Comparison of ENCODE assay signal across 8 cellular contexts in genomic region chr14:29222671-29223268, GRCh38.
DNase-seq lines count a peak whose midpoint lies in the region; ATAC-seq and TF ChIP-seq lines count a peak whose summit lies in the region.

No MANE protein-coding gene starts in this region.

- no peak overlapping the region for H3K4me3 Mint-ChIP-seq in Caco-2 (ENCODE audit: unreplicated experiment)

- H3K4me1 Mint-ChIP-seq in Caco-2 (ENCODE audit: low read depth, unreplicated experiment): no peaks in the 10 kb centered on the region

- DNase-seq in Caco-2 (peak; percentile 23 to 27), SHP77 treated with DMSO at 0.1 percent for 48 hours (lab: John Stamatoyannopoulos, UW) (peak; percentile 83), iris pigment epithelial cell (ENCODE audit: low read depth) (peak; percentile 75), cortex of kidney (lab: John Stamatoyannopoulos, UW) (no peak), CD1c-positive myeloid dendritic cell (ENCODE audit: extremely low spot score) (no peak)
- peak; percentile 19 for DNase-seq in Jurkat, Clone E6-1 (ENCODE audit: low read depth, low spot score)

- intact Hi-C loops in Caco-2 (cut with micrococcal nuclease; ENCODE audit: unreplicated experiment): loop anchor here (1.0 kb wide), 2 partner anchors 206 to 468 kb away; no protein-coding TSS in a partner anchor

- H3K27me3 Mint-ChIP-seq in Caco-2 (ENCODE audit: insufficient read depth, unreplicated experiment): peaks cover 5% of the 10 kb centered on the region

- H3K9me3 ChIP-seq in Caco-2: no peaks in the 10 kb centered on the region

- no peak overlapping the region for H3K27ac Mint-ChIP-seq in Caco-2 (ENCODE audit: unreplicated experiment)

- H3K4me3 ChIP-seq in Caco-2 (ENCODE audit: low read depth, low read length): no peak overlapping the region
- no peak overlapping the region for H3K4me3 ChIP-seq in Jurkat, Clone E6-1 (ENCODE audit: low read length)

- H3K9me3 Mint-ChIP-seq in Caco-2 (ENCODE audit: unreplicated experiment): no peaks in the 10 kb centered on the region

- no peaks in the 10 kb centered on the region for H3K27me3 ChIP-seq in Caco-2 (replicated peaks; ENCODE audit: control insufficient read depth, insufficient read depth, low read length)

- H3K4me1 ChIP-seq in Caco-2: no peaks in the 10 kb centered on the region

- BruUV-seq in Caco-2 (replicated peaks; lab: Mats Ljungman, UMichigan): no TSS peak

- no peaks in the 10 kb centered on the region for H3K36me3 Mint-ChIP-seq in Caco-2 (ENCODE audit: insufficient read depth, unreplicated experiment)

- TF ChIP-seq CTCF in Caco-2 (IDR thresholded peaks at IDR 0.05; ENCODE audit: insufficient read depth in 1 of 2, low read depth in 1 of 2, low read length in 1 of 2, severe bottlenecking in 1 of 2, unreplicated experiment in 1 of 2): peak; percentile 36 to 62

- ATAC-seq in HG03039 (IDR thresholded peaks at IDR 0.05; ENCODE audit: unreplicated experiment) (no peak), HG03442 (IDR thresholded peaks at IDR 0.05; ENCODE audit: unreplicated experiment) (no peak)

- no peaks in the 10 kb centered on the region for H3K36me3 ChIP-seq in Caco-2 (ENCODE audit: control insufficient read depth, insufficient read depth, low read length)

- CTCF ChIA-PET in Caco-2 (lab: Charles Lee): no interaction called here

- POLR2A ChIA-PET in Caco-2 (lab: Charles Lee): no interaction called here

Comparison
In these comparisons a context has a peak if more than half of its experiments do, and no peak if none do; other contexts are left out.
1. DNase-seq: peak in Caco-2 (2 of 2), Jurkat, Clone E6-1 (single experiment), SHP77 treated with DMSO at 0.1 percent for 48 hours (single experiment) and iris pigment epithelial cell (single experiment); none in cortex of kidney (single experiment) and CD1c-positive myeloid dendritic cell (single experiment).